ENCODE assay signal across 11 cellular contexts in genomic region chr6:136410201-136411027, GRCh38.
DNase-seq lines count a peak whose midpoint lies in the region; ATAC-seq and TF ChIP-seq lines count a peak whose summit lies in the region.
"Had no signal": no experiment of that assay in that cellular context is flagged by ENCODE, and none has a peak within 500 bp of the region (broad histone marks: within the 10 kb centered on the region; RNA-seq: fewer than 3 reads in every experiment).

No MANE protein-coding gene starts in this region.

- DNase-seq in GM13977 (ENCODE audit: low spot score): peak; percentile 41
- no peak for DNase-seq in dorsolateral prefrontal cortex
- DNase-seq in NCI-H2081 (lab: John Stamatoyannopoulos, UW): no peak
- DNase-seq in activated T-helper 1 cell treated with anti-CD3 and anti-CD28 coated beads, Interleukin-12 subunit alpha, Interleukin-12 subunit beta, Interleukin-2, Interleukin-4 antibody, amounts not matched to agents 30 ng/mL and 10 ng/mL and 1 ng/mL, durations not matched to agents 14 hours and 24 hours and 36 hours (ENCODE audit: low spot score): no peak
- DNase-seq in Calu3: no peak
- no peak for DNase-seq in activated CD4-positive, alpha-beta T cell treated with anti-CD3 and anti-CD28 coated beads, Interleukin-2, amount 50 U/mL, for 1 hour
- DNase-seq: activated B cell treated with CpG ODN at 0.5 μM for 24 hours; activated naive CD4-positive, alpha-beta T cell treated with anti-CD3 and anti-CD28 coated beads, Interleukin-2, amount 10 ng/mL, durations not matched to agents 7 days and 5 days; CD4-positive, CD25-positive, alpha-beta regulatory T cell had no signal

- H3K27ac Mint-ChIP-seq in activated T-helper 1 cell treated with anti-CD3 and anti-CD28 coated beads, Interleukin-12 subunit alpha, Interleukin-12 subunit beta, Interleukin-2, Interleukin-4 antibody, amounts not matched to agents 30 ng/mL and 10 ng/mL and 1 ng/mL, durations not matched to agents 14 hours and 24 hours and 36 hours: no peak overlapping the region
- H3K27ac Mint-ChIP-seq in Calu3 (ENCODE audit: unreplicated experiment): no peak overlapping the region
- H3K27ac Mint-ChIP-seq: activated B cell treated with CpG ODN at 0.5 μM for 24 hours; activated naive CD4-positive, alpha-beta T cell treated with anti-CD3 and anti-CD28 coated beads, Interleukin-2, amount 10 ng/mL, durations not matched to agents 7 days and 5 days; CD4-positive, CD25-positive, alpha-beta regulatory T cell had no signal

- CTCF ChIA-PET in Calu3 (lab: Charles Lee): no interaction called here

- ATAC-seq in GM21447 (IDR thresholded peaks at IDR 0.05; ENCODE audit: unreplicated experiment): peak; percentile 76
- ATAC-seq in HG03095 (IDR thresholded peaks at IDR 0.05; ENCODE audit: unreplicated experiment): peak; percentile 94

- intact Hi-C loops in dorsolateral prefrontal cortex (cut with DNase I) (no loop called here), Calu3 (cut with micrococcal nuclease; ENCODE audit: unreplicated experiment) (no loop called here)
- intact Hi-C loops in activated T-helper 1 cell treated with anti-CD3 and anti-CD28 coated beads, Interleukin-12 subunit alpha, Interleukin-12 subunit beta, Interleukin-2, Interleukin-4 antibody, amounts not matched to agents 30 ng/mL and 10 ng/mL and 1 ng/mL, durations not matched to agents 14 hours and 24 hours and 36 hours (cut with micrococcal nuclease): no loop called here

- no peaks in the 10 kb centered on the region for H3K36me3 Mint-ChIP-seq in activated T-helper 1 cell treated with anti-CD3 and anti-CD28 coated beads, Interleukin-12 subunit alpha, Interleukin-12 subunit beta, Interleukin-2, Interleukin-4 antibody, amounts not matched to agents 30 ng/mL and 10 ng/mL and 1 ng/mL, durations not matched to agents 14 hours and 24 hours and 36 hours (ENCODE audit: low read depth)
- no peaks in the 10 kb centered on the region for H3K36me3 Mint-ChIP-seq in Calu3 (ENCODE audit: insufficient read depth, unreplicated experiment)
- H3K36me3 Mint-ChIP-seq: activated naive CD4-positive, alpha-beta T cell treated with anti-CD3 and anti-CD28 coated beads, Interleukin-2, amount 10 ng/mL, durations not matched to agents 7 days and 5 days; CD4-positive, CD25-positive, alpha-beta regulatory T cell had no signal

- no TSS peak for BruUV-seq in Calu3 (replicated peaks; lab: Mats Ljungman, UMichigan)

- in situ Hi-C loops in GM13977 (cut with MboI; ENCODE audit: low pct_unique_long_range_greater_than_20kb, low sequenced_read_pairs, unreplicated experiment): no loop called here

- H3K27me3 Mint-ChIP-seq in activated T-helper 1 cell treated with anti-CD3 and anti-CD28 coated beads, Interleukin-12 subunit alpha, Interleukin-12 subunit beta, Interleukin-2, Interleukin-4 antibody, amounts not matched to agents 30 ng/mL and 10 ng/mL and 1 ng/mL, durations not matched to agents 14 hours and 24 hours and 36 hours (ENCODE audit: insufficient read depth): peaks cover 3% of the 10 kb centered on the region
- no peaks in the 10 kb centered on the region for H3K27me3 Mint-ChIP-seq in Calu3 (ENCODE audit: unreplicated experiment)

- peak overlapping the region in 53 of 59 donors; percentile 10 to 97 (median 81) for H3K27ac ChIP-seq in dorsolateral prefrontal cortex

- H3K4me1 Mint-ChIP-seq in activated T-helper 1 cell treated with anti-CD3 and anti-CD28 coated beads, Interleukin-12 subunit alpha, Interleukin-12 subunit beta, Interleukin-2, Interleukin-4 antibody, amounts not matched to agents 30 ng/mL and 10 ng/mL and 1 ng/mL, durations not matched to agents 14 hours and 24 hours and 36 hours (ENCODE audit: low read depth): peaks cover 19% of the 10 kb centered on the region
- H3K4me1 Mint-ChIP-seq in Calu3 (ENCODE audit: low read depth, unreplicated experiment): peaks cover 20% of the 10 kb centered on the region
- H3K4me1 Mint-ChIP-seq: activated naive CD4-positive, alpha-beta T cell treated with anti-CD3 and anti-CD28 coated beads, Interleukin-2, amount 10 ng/mL, durations not matched to agents 7 days and 5 days; CD4-positive, CD25-positive, alpha-beta regulatory T cell had no signal

- H3K4me3 ChIP-seq in dorsolateral prefrontal cortex: no peak overlapping the region

- no peaks in the 10 kb centered on the region for H3K9me3 Mint-ChIP-seq in activated T-helper 1 cell treated with anti-CD3 and anti-CD28 coated beads, Interleukin-12 subunit alpha, Interleukin-12 subunit beta, Interleukin-2, Interleukin-4 antibody, amounts not matched to agents 30 ng/mL and 10 ng/mL and 1 ng/mL, durations not matched to agents 14 hours and 24 hours and 36 hours
- no peaks in the 10 kb centered on the region for H3K9me3 Mint-ChIP-seq in Calu3 (ENCODE audit: low read depth, unreplicated experiment)
- H3K9me3 Mint-ChIP-seq: activated B cell treated with CpG ODN at 0.5 μM for 24 hours; activated naive CD4-positive, alpha-beta T cell treated with anti-CD3 and anti-CD28 coated beads, Interleukin-2, amount 10 ng/mL, durations not matched to agents 7 days and 5 days; CD4-positive, CD25-positive, alpha-beta regulatory T cell had no signal

- TF ChIP-seq CTCF in GM13977 (IDR thresholded peaks at IDR 0.05; ENCODE audit: extremely low read depth, insufficient read depth, missing control alignments) (no peak), dorsolateral prefrontal cortex (IDR thresholded peaks at IDR 0.05 in 54 of 56, conservative IDR thresholded peaks at IDR 0.05 in 2 of 56; ENCODE audit: low read depth in 1 of 56, partially characterized antibody in 56 of 56) (no peak), Calu3 (IDR thresholded peaks at IDR 0.05; ENCODE audit: unreplicated experiment) (no peak)

- no peak overlapping the region for H3K4me3 Mint-ChIP-seq in activated T-helper 1 cell treated with anti-CD3 and anti-CD28 coated beads, Interleukin-12 subunit alpha, Interleukin-12 subunit beta, Interleukin-2, Interleukin-4 antibody, amounts not matched to agents 30 ng/mL and 10 ng/mL and 1 ng/mL, durations not matched to agents 14 hours and 24 hours and 36 hours
- H3K4me3 Mint-ChIP-seq in Calu3 (ENCODE audit: low read depth, unreplicated experiment): no peak overlapping the region
- H3K4me3 Mint-ChIP-seq: activated B cell treated with CpG ODN at 0.5 μM for 24 hours; activated naive CD4-positive, alpha-beta T cell treated with anti-CD3 and anti-CD28 coated beads, Interleukin-2, amount 10 ng/mL, durations not matched to agents 7 days and 5 days; CD4-positive, CD25-positive, alpha-beta regulatory T cell had no signal

- no peaks in the 10 kb centered on the region for H3K27me3 ChIP-seq in dorsolateral prefrontal cortex
